ENCODE assay signal across 1 cellular context in the genomic region with DNA sequence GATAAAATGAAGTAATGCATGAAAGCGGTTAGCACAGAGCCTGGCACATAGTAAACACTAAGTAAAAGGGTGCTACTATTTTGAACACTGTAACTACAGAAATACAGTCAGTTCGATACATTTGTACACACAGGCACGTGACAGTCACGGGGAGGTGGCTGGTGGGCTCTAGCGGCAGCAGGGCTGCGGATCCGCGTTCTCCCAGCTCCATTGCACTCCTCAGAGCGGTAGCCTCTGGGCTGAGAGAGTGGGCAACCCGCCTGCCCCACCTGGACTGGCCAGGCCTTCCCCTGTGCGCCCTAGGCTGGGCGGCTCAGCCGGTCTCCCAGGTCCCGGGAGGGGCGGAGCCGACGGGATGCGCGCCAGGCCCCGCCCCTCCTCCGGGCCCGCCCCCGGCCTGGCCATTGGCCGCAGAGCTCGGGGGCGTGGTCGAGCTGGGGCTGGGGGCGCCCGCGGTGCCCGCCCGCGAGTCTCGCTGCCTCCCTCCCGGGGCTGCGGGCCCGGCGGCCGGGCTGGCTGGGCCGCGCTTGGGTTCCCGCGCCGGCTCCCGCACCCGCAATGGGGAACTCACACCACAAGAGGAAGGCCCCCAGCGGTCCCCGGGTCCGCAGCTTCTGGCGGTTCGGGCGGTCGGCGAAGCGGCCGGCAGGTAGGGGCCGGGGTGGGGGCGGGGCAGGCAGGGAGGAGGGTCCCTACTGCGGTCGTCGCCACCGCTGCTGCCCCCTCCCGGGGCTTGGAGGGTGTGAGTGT.
TF ChIP-seq lines count a peak whose summit lies in the region.

No MANE protein-coding gene starts in this region.

TF ChIP-seq in K562, 482 proteins besides CTCF, POLR2A, EP300 and RAD21 (continued from another document and continues in another):
- no peak for TF ChIP-seq AFF4 (CRISPR knock-in tag; IDR thresholded peaks at IDR 0.05)
- TF ChIP-seq CREB3L1 (IDR thresholded peaks at IDR 0.05; ENCODE audit: borderline replicate concordance, low read depth) = no peak
- TF ChIP-seq CXXC5 (CRISPR knock-in tag; IDR thresholded peaks at IDR 0.05) = peak; percentile 72
- TF ChIP-seq DIDO1 (tag; IDR thresholded peaks at IDR 0.05; ENCODE audit: low read depth) = no peak
- peak; percentile 93 for TF ChIP-seq BHLHE40 (IDR thresholded peaks at IDR 0.05; ENCODE audit: low read length)
- peak in 1 of 2 experiments; percentile 45; a peak in 2 of 4 replicates for TF ChIP-seq MAZ (CRISPR knock-in tag; conservative IDR thresholded peaks at IDR 0.05 in 1 of 2, IDR thresholded peaks at IDR 0.05 in 1 of 2)
- TF ChIP-seq ATF2 (CRISPR knock-in tag; IDR thresholded peaks at IDR 0.05) = no peak
- no peak for TF ChIP-seq TAF7 (tag; IDR thresholded peaks at IDR 0.05)
- TF ChIP-seq CTBP1 (IDR thresholded peaks at IDR 0.05; ENCODE audit: borderline replicate concordance) = peak; percentile 43; the same call in 1 of the 2 replicates
- peak; percentile 31; the same call in 1 of the 2 replicates for TF ChIP-seq POLR2AphosphoS5 (IDR thresholded peaks at IDR 0.05; ENCODE audit: control insufficient read depth, insufficient read depth, low read depth, low read length)
- peak; percentile 43 for TF ChIP-seq RBBP5 (IDR thresholded peaks at IDR 0.05; ENCODE audit: borderline replicate concordance, insufficient read depth, low read length, poor library complexity, severe bottlenecking)
- TF ChIP-seq ZNF354B (CRISPR knock-in tag; IDR thresholded peaks at IDR 0.05) = no peak
- peak; percentile 13; the same call in 1 of the 2 replicates for TF ChIP-seq CBFA2T2 (conservative IDR thresholded peaks at IDR 0.05)
- TF ChIP-seq HNRNPL (IDR thresholded peaks at IDR 0.05; ENCODE audit: low read depth, low read length) = peak; percentile 29; the same call in 1 of the 2 replicates
- TF ChIP-seq, protein P1, sequence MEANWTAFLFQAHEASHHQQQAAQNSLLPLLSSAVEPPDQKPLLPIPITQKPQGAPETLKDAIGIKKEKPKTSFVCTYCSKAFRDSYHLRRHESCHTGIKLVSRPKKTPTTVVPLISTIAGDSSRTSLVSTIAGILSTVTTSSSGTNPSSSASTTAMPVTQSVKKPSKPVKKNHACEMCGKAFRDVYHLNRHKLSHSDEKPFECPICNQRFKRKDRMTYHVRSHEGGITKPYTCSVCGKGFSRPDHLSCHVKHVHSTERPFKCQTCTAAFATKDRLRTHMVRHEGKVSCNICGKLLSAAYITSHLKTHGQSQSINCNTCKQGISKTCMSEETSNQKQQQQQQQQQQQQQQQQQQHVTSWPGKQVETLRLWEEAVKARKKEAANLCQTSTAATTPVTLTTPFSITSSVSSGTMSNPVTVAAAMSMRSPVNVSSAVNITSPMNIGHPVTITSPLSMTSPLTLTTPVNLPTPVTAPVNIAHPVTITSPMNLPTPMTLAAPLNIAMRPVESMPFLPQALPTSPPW (CRISPR knock-in tag; IDR thresholded peaks at IDR 0.05) = peak; percentile 70
- peak; percentile 19 for TF ChIP-seq SAP30 (IDR thresholded peaks at IDR 0.05; ENCODE audit: borderline replicate concordance, insufficient read depth, low read depth, low read length, poor library complexity, severe bottlenecking)
- no peak for TF ChIP-seq ASH1L (IDR thresholded peaks at IDR 0.05; ENCODE audit: borderline replicate concordance, low read depth, partially characterized antibody)
- no peak for TF ChIP-seq ADNP (tag; IDR thresholded peaks at IDR 0.05)
- no peak for TF ChIP-seq E2F3 (CRISPR knock-in tag; IDR thresholded peaks at IDR 0.05)
- TF ChIP-seq, protein P2, sequence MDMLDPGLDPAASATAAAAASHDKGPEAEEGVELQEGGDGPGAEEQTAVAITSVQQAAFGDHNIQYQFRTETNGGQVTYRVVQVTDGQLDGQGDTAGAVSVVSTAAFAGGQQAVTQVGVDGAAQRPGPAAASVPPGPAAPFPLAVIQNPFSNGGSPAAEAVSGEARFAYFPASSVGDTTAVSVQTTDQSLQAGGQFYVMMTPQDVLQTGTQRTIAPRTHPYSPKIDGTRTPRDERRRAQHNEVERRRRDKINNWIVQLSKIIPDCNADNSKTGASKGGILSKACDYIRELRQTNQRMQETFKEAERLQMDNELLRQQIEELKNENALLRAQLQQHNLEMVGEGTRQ (CRISPR knock-in tag; IDR thresholded peaks at IDR 0.05) = peak; percentile 70
- peak; percentile 57; the same call in 1 of the 2 replicates for TF ChIP-seq TFAP4 (CRISPR knock-in tag; IDR thresholded peaks at IDR 0.05; ENCODE audit: borderline replicate concordance)
- peak; percentile 69 for TF ChIP-seq CCNT2 (IDR thresholded peaks at IDR 0.05; ENCODE audit: borderline replicate concordance, extremely low read depth, insufficient read length, low read depth, low read length)
- 0 out of 2 replicates have a peak, but pooled peaks have one; percentile 4 for TF ChIP-seq SPI1 (IDR thresholded peaks at IDR 0.05; ENCODE audit: borderline replicate concordance, low read depth, low read length)
- TF ChIP-seq FOXA3 (CRISPR knock-in tag; conservative IDR thresholded peaks at IDR 0.05 in 1 of 2, IDR thresholded peaks at IDR 0.05 in 1 of 2) = peak in 1 of 2 experiments; percentile 54; a peak in 1 of 4 replicates
- TF ChIP-seq NRF1 (conservative IDR thresholded peaks at IDR 0.05 in 1 of 2, IDR thresholded peaks at IDR 0.05 in 1 of 2) = peak in 1 of 2 experiments; percentile 59; a peak in 3 of 4 replicates
- peak; percentile 60; the same call in 1 of the 2 replicates for TF ChIP-seq ETS1 (conservative IDR thresholded peaks at IDR 0.05; ENCODE audit: control insufficient read depth, low read depth, low read length)
- peak; percentile 86; the same call in 1 of the 2 replicates for TF ChIP-seq ZBTB7A (IDR thresholded peaks at IDR 0.05; ENCODE audit: borderline replicate concordance, control insufficient read depth, low read depth, low read length)
- no peak for TF ChIP-seq MED1 (CRISPR knock-in tag; IDR thresholded peaks at IDR 0.05; ENCODE audit: borderline replicate concordance)
- no peak for TF ChIP-seq ETV1 (tag; conservative IDR thresholded peaks at IDR 0.05; ENCODE audit: low read depth)
- TF ChIP-seq ZNF583 (CRISPR knock-in tag; IDR thresholded peaks at IDR 0.05) = 0 out of 2 replicates have a peak, but pooled peaks have one; percentile 46
- TF ChIP-seq MCM2 (IDR thresholded peaks at IDR 0.05; ENCODE audit: low read depth) = no peak
- TF ChIP-seq FOXP1 (CRISPR knock-in tag; IDR thresholded peaks at IDR 0.05) = peak; percentile 26; the same call in 1 of the 2 replicates
- TF ChIP-seq NFIX (CRISPR knock-in tag; IDR thresholded peaks at IDR 0.05; ENCODE audit: low read depth) = no peak
- no peak for TF ChIP-seq TCFL5 (CRISPR knock-in tag; conservative IDR thresholded peaks at IDR 0.05)
- no peak for TF ChIP-seq ZNF197 (CRISPR knock-in tag; IDR thresholded peaks at IDR 0.05; ENCODE audit: low read depth)
- 0 out of 2 replicates have a peak, but pooled peaks have one; percentile 7 for TF ChIP-seq ZFX (CRISPR knock-in tag; IDR thresholded peaks at IDR 0.05)
- TF ChIP-seq, protein P3, sequence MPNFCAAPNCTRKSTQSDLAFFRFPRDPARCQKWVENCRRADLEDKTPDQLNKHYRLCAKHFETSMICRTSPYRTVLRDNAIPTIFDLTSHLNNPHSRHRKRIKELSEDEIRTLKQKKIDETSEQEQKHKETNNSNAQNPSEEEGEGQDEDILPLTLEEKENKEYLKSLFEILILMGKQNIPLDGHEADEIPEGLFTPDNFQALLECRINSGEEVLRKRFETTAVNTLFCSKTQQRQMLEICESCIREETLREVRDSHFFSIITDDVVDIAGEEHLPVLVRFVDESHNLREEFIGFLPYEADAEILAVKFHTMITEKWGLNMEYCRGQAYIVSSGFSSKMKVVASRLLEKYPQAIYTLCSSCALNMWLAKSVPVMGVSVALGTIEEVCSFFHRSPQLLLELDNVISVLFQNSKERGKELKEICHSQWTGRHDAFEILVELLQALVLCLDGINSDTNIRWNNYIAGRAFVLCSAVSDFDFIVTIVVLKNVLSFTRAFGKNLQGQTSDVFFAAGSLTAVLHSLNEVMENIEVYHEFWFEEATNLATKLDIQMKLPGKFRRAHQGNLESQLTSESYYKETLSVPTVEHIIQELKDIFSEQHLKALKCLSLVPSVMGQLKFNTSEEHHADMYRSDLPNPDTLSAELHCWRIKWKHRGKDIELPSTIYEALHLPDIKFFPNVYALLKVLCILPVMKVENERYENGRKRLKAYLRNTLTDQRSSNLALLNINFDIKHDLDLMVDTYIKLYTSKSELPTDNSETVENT (CRISPR knock-in tag; IDR thresholded peaks at IDR 0.05) = 0 out of 2 replicates have a peak, but pooled peaks have one; percentile 21
- no peak for TF ChIP-seq ZNF445 (CRISPR knock-in tag; IDR thresholded peaks at IDR 0.05; ENCODE audit: low read depth)
- TF ChIP-seq ZBED1 (IDR thresholded peaks at IDR 0.05) = 0 out of 2 replicates have a peak, but pooled peaks have one; percentile 11
- TF ChIP-seq, protein P4, sequence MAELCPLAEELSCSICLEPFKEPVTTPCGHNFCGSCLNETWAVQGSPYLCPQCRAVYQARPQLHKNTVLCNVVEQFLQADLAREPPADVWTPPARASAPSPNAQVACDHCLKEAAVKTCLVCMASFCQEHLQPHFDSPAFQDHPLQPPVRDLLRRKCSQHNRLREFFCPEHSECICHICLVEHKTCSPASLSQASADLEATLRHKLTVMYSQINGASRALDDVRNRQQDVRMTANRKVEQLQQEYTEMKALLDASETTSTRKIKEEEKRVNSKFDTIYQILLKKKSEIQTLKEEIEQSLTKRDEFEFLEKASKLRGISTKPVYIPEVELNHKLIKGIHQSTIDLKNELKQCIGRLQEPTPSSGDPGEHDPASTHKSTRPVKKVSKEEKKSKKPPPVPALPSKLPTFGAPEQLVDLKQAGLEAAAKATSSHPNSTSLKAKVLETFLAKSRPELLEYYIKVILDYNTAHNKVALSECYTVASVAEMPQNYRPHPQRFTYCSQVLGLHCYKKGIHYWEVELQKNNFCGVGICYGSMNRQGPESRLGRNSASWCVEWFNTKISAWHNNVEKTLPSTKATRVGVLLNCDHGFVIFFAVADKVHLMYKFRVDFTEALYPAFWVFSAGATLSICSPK (IDR thresholded peaks at IDR 0.05; ENCODE audit: borderline replicate concordance) = no peak
